ENCODE assay signal across 12 cellular contexts in the genomic region with DNA sequence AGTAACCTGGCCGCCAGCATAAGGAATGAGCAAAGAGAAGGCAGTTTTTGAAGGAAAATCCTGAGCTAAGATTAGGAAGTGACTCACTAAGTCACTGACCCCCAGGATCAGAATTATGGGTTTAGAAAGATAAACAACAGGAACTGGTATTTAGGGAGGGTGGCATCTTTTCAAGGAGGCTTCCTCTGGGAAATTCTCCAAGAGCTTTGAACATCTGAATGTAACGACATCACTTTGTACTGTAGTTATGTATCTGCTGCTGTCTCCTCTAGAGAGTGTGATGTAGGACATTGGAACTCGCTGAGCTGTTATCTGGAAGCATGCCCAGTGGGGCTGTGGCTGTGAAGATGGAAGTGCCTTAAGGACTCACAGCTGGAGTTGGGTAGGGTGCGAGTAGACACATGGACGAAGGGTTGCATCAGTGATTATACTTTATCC.
DNase-seq lines count a peak whose midpoint lies in the region; ATAC-seq and TF ChIP-seq lines count a peak whose summit lies in the region.
"Had no signal": no experiment of that assay in that cellular context is flagged by ENCODE, and none has a peak within 500 bp of the region (broad histone marks: within the 10 kb centered on the region; RNA-seq: fewer than 3 reads in every experiment).

No MANE protein-coding gene starts in this region.

- H3K27me3 ChIP-seq in CD4-positive, alpha-beta T cell (ENCODE audit: control insufficient read depth, insufficient read depth, low read length): no peaks in the 10 kb centered on the region

- TF ChIP-seq CTCF in CD4-positive, alpha-beta T cell (IDR thresholded peaks at IDR 0.05): no peak

- no peak overlapping the region for H3K4me3 Mint-ChIP-seq in CD4-positive, alpha-beta T cell
- H3K4me3 Mint-ChIP-seq: stimulated activated naive CD8-positive, alpha-beta T cell treated with anti-CD3 and anti-CD28 coated beads, Interleukin-15, Interleukin-2, amounts not matched to agents 100 ng/mL and 50 ng/mL, for 24 hours had no signal

- CTCF ChIA-PET in CD4-positive, alpha-beta T cell (lab: Charles Lee): no interaction called here

- H3K9me3 Mint-ChIP-seq in CD4-positive, alpha-beta T cell: peaks cover 13% of the 10 kb centered on the region

- H3K4me1 Mint-ChIP-seq in CD4-positive, alpha-beta T cell (ENCODE audit: low read depth): no peaks in the 10 kb centered on the region

- H3K9me3 ChIP-seq in CD4-positive, alpha-beta T cell (ENCODE audit: control insufficient read depth, low read length): no peaks in the 10 kb centered on the region

- H3K27ac Mint-ChIP-seq in CD4-positive, alpha-beta T cell: no peak overlapping the region
- H3K27ac Mint-ChIP-seq: stimulated activated naive CD8-positive, alpha-beta T cell treated with anti-CD3 and anti-CD28 coated beads, Interleukin-15, Interleukin-2, amounts not matched to agents 100 ng/mL and 50 ng/mL, for 24 hours had no signal

- no peaks in the 10 kb centered on the region for H3K36me3 Mint-ChIP-seq in CD4-positive, alpha-beta T cell (ENCODE audit: low read depth)

- peak; percentile 47 for DNase-seq in H4 (ENCODE audit: low spot score)
- DNase-seq in Right ventricle myocardium superior: peak; percentile 77
- no peak for DNase-seq in sciatic nerve (ENCODE audit: low spot score)
- no peak for DNase-seq in CD4-positive, alpha-beta T cell
- DNase-seq in stimulated activated CD4-positive, alpha-beta T cell treated with anti-CD3 and anti-CD28 coated beads, Interleukin-4, amount 100 ng/mL, for 1 hour: no peak
- no peak for DNase-seq in activated CD4-positive, alpha-beta T cell treated with anti-CD3 and anti-CD28 coated beads for 1 hour
- DNase-seq: NCI-H1092 treated with DMSO at 0.1 percent for 48 hours; stimulated activated CD4-positive, alpha-beta T cell treated with anti-CD3 and anti-CD28 coated beads, Interleukin-12 subunit alpha, Interleukin-12 subunit beta, amount 100 ng/mL, for 4 hours had no signal

- POLR2A ChIA-PET in CD4-positive, alpha-beta T cell (lab: Charles Lee): no interaction called here

- H3K27me3 Mint-ChIP-seq in CD4-positive, alpha-beta T cell: no peaks in the 10 kb centered on the region
- H3K27me3 Mint-ChIP-seq: stimulated activated naive CD8-positive, alpha-beta T cell treated with anti-CD3 and anti-CD28 coated beads, Interleukin-15, Interleukin-2, amounts not matched to agents 100 ng/mL and 50 ng/mL, for 24 hours had no signal

- H3K27ac ChIP-seq in CD4-positive, alpha-beta T cell (ENCODE audit: low read depth, low read length): no peak overlapping the region

- ATAC-seq in SK-N-SH treated with all-trans-retinoic acid at 6 μM for 48 hours (peak; percentile 97), Right ventricle myocardium superior (ENCODE audit: poor library complexity) (peak; percentile 89), sciatic nerve (peak; percentile 65), GM19455 (IDR thresholded peaks at IDR 0.05; ENCODE audit: unreplicated experiment) (no peak)
- no peak for ATAC-seq in CD4-positive, alpha-beta T cell (ENCODE audit: poor library complexity)
- ATAC-seq: left lobe of liver had no signal

- intact Hi-C loops in Right ventricle myocardium superior (cut with DNase I): no loop called here
- intact Hi-C loops in sciatic nerve (cut with DNase I): no loop called here
- intact Hi-C loops in CD4-positive, alpha-beta T cell (cut with DNase I, micrococcal nuclease): no loop called here

TF ChIP-seq in SK-N-SH treated with all-trans-retinoic acid at 6 μM for 48 hours, 23 proteins besides CTCF, POLR2A, EP300 and RAD21:
- no peak for TF ChIP-seq CREB5 (CRISPR knock-in tag; IDR thresholded peaks at IDR 0.05; ENCODE audit: low read depth)
- TF ChIP-seq ZFP3 (CRISPR knock-in tag; IDR thresholded peaks at IDR 0.05): 0 out of 2 replicates have a peak, but pooled peaks have one; percentile 12

Comparison
In these comparisons a context has a peak if more than half of its experiments do, and no peak if none do; other contexts are left out.
1. DNase-seq: peak in H4 (single experiment) and Right ventricle myocardium superior (single experiment); none in sciatic nerve (single experiment), CD4-positive, alpha-beta T cell (0 of 10), stimulated activated CD4-positive, alpha-beta T cell treated with anti-CD3 and anti-CD28 coated beads, Interleukin-4, amount 100 ng/mL, for 1 hour (single experiment) and activated CD4-positive, alpha-beta T cell treated with anti-CD3 and anti-CD28 coated beads for 1 hour (single experiment).
2. ATAC-seq: peak in SK-N-SH treated with all-trans-retinoic acid at 6 μM for 48 hours (single experiment), Right ventricle myocardium superior (single experiment) and sciatic nerve (single experiment); none in GM19455 (single experiment) and CD4-positive, alpha-beta T cell (single experiment).